13 cellular contexts compared by ENCODE assay signal in the genomic region with DNA sequence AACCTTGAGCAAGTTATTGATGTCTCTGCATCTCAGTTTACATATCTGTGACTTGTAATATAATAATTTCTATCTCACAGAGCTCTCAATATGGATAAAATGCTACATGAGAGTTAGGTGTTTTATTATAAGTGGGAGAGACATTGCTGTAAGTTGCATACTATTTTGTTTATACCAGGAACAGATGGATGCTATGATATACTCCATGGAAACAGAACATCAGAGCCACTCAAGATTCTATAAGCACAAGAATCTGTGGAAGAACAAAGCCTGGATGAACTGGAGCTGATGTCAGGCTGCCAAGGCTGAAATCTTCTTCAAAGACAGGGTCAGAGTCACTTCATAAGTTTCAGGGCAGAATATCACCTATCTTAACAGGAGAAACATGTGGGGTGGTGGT. TPM values are rescaled to one million over a fixed set of nuclear protein-coding genes. Genes with fewer than 3 reads are reported as not detected.
DNase-seq lines count a peak whose midpoint lies in the region; ATAC-seq lines count a peak whose summit lies in the region.
"Had no signal": no experiment of that assay in that cellular context is flagged by ENCODE, and none has a peak within 500 bp of the region (broad histone marks: within the 10 kb centered on the region; RNA-seq: fewer than 3 reads in every experiment).

No MANE protein-coding gene starts in this region.

- peak; percentile 38 for DNase-seq in NCI-H2171 treated with DMSO at 0.1 percent for 48 hours (lab: John Stamatoyannopoulos, UW)
- no peak for DNase-seq in NCI-H2171 (lab: John Stamatoyannopoulos, UW)
- DNase-seq in activated CD8-positive, alpha-beta T cell treated with anti-CD3 and anti-CD28 coated beads, Interleukin-2, amount 10 ng/mL, durations not matched to agents 7 days and 5 days: no peak
- DNase-seq in globus pallidus (ENCODE audit: low spot score): peak; percentile 29
- no peak for DNase-seq in stimulated activated naive CD8-positive, alpha-beta T cell treated with anti-CD3 and anti-CD28 coated beads, Interleukin-15, amount 100 ng/mL, for 72 hours
- DNase-seq: ACHN, GF-D8, kidney, occipital lobe, SHP77 treated with DMSO at 0.1 percent for 48 hours had no signal

- no peak for ATAC-seq in activated CD8-positive, alpha-beta T cell treated with anti-CD3 and anti-CD28 coated beads, Interleukin-2, amount 10 ng/mL, durations not matched to agents 7 days and 5 days
- ATAC-seq in stimulated activated naive CD8-positive, alpha-beta T cell treated with anti-CD3 and anti-CD28 coated beads, Interleukin-15, amount 100 ng/mL, for 72 hours: no peak
- no peak for ATAC-seq in GM19395 (IDR thresholded peaks at IDR 0.05; ENCODE audit: unreplicated experiment)
- ATAC-seq in GM19467 (IDR thresholded peaks at IDR 0.05; ENCODE audit: unreplicated experiment): no peak
- no peak for ATAC-seq in GM21381 (IDR thresholded peaks at IDR 0.05; ENCODE audit: unreplicated experiment)

- POLR2A ChIA-PET in activated CD8-positive, alpha-beta T cell treated with anti-CD3 and anti-CD28 coated beads, Interleukin-2, amount 10 ng/mL, durations not matched to agents 7 days and 5 days (lab: Charles Lee): interaction anchor here (1.1 to 10.7 kb wide), 4 partner anchors 14 to 67 kb away, joined by 3 to 268 read pairs (median 14); a partner anchor contains a TSS

- H3K4me3 Mint-ChIP-seq in activated CD8-positive, alpha-beta T cell treated with anti-CD3 and anti-CD28 coated beads, Interleukin-2, amount 10 ng/mL, durations not matched to agents 7 days and 5 days: peak overlapping the region; percentile 16
- H3K4me3 Mint-ChIP-seq in stimulated activated naive CD8-positive, alpha-beta T cell treated with anti-CD3 and anti-CD28 coated beads, Interleukin-15, amount 100 ng/mL, for 72 hours: peak overlapping the region; percentile 64 to 76

- H3K27me3 Mint-ChIP-seq in activated CD8-positive, alpha-beta T cell treated with anti-CD3 and anti-CD28 coated beads, Interleukin-2, amount 10 ng/mL, durations not matched to agents 7 days and 5 days (ENCODE audit: low read depth): no peaks in the 10 kb centered on the region
- no peaks in the 10 kb centered on the region for H3K27me3 Mint-ChIP-seq in stimulated activated naive CD8-positive, alpha-beta T cell treated with anti-CD3 and anti-CD28 coated beads, Interleukin-15, amount 100 ng/mL, for 72 hours

- peaks cover 95% of the 10 kb centered on the region for H3K4me1 Mint-ChIP-seq in activated CD8-positive, alpha-beta T cell treated with anti-CD3 and anti-CD28 coated beads, Interleukin-2, amount 10 ng/mL, durations not matched to agents 7 days and 5 days (ENCODE audit: low read depth)
- H3K4me1 Mint-ChIP-seq in stimulated activated naive CD8-positive, alpha-beta T cell treated with anti-CD3 and anti-CD28 coated beads, Interleukin-15, amount 100 ng/mL, for 72 hours: peaks cover 93% of the 10 kb centered on the region

- peaks cover 51% of the 10 kb centered on the region for H3K36me3 Mint-ChIP-seq in activated CD8-positive, alpha-beta T cell treated with anti-CD3 and anti-CD28 coated beads, Interleukin-2, amount 10 ng/mL, durations not matched to agents 7 days and 5 days (ENCODE audit: low read depth)

- no peaks in the 10 kb centered on the region for H3K9me3 Mint-ChIP-seq in activated CD8-positive, alpha-beta T cell treated with anti-CD3 and anti-CD28 coated beads, Interleukin-2, amount 10 ng/mL, durations not matched to agents 7 days and 5 days (ENCODE audit: insufficient read depth)
- peaks cover 0 to 5% of the 10 kb centered on the region in 2 donors for H3K9me3 Mint-ChIP-seq in stimulated activated naive CD8-positive, alpha-beta T cell treated with anti-CD3 and anti-CD28 coated beads, Interleukin-15, amount 100 ng/mL, for 72 hours

- CTCF ChIA-PET in activated CD8-positive, alpha-beta T cell treated with anti-CD3 and anti-CD28 coated beads, Interleukin-2, amount 10 ng/mL, durations not matched to agents 7 days and 5 days (lab: Charles Lee): interaction anchor here (0.8 to 4.3 kb wide), 10 partner anchors 8 to 118 kb away, joined by 3 to 24 read pairs (median 4); a partner anchor contains a TSS

- H3K27ac Mint-ChIP-seq in activated CD8-positive, alpha-beta T cell treated with anti-CD3 and anti-CD28 coated beads, Interleukin-2, amount 10 ng/mL, durations not matched to agents 7 days and 5 days: peak overlapping the region; percentile 100
- H3K27ac Mint-ChIP-seq in stimulated activated naive CD8-positive, alpha-beta T cell treated with anti-CD3 and anti-CD28 coated beads, Interleukin-15, amount 100 ng/mL, for 72 hours: no peak overlapping the region

RNA-seq across cellular contexts. Expression of a gene that starts 30.2 kb away (rescaled TPM):
- 10 to 100 TPM; 12.1 to 13.0 TPM for total RNA-seq in activated CD8-positive, alpha-beta T cell treated with anti-CD3 and anti-CD28 coated beads, Interleukin-2, amount 10 ng/mL, durations not matched to agents 7 days and 5 days

Comparison
In these comparisons a context has a peak if more than half of its experiments do, and no peak if none do; other contexts are left out.
1. DNase-seq: peak in NCI-H2171 treated with DMSO at 0.1 percent for 48 hours (single experiment) and globus pallidus (single experiment); none in NCI-H2171 (single experiment), activated CD8-positive, alpha-beta T cell treated with anti-CD3 and anti-CD28 coated beads, Interleukin-2, amount 10 ng/mL, durations not matched to agents 7 days and 5 days (single experiment) and stimulated activated naive CD8-positive, alpha-beta T cell treated with anti-CD3 and anti-CD28 coated beads, Interleukin-15, amount 100 ng/mL, for 72 hours (0 of 2).